Comparison of ENCODE assay signal across 16 cellular contexts in genomic region chr19:54328781-54329180, GRCh38. TPM values are rescaled to one million over a fixed set of nuclear protein-coding genes. Genes with fewer than 3 reads are reported as not detected.
"Had no signal": no experiment of that assay in that cellular context is flagged by ENCODE, and none has a peak within 500 bp of the region (broad histone marks: within the 10 kb centered on the region; RNA-seq: fewer than 3 reads in every experiment).

No MANE protein-coding gene starts in this region.

RNA-seq across cellular contexts. Expression of gene LILRA4, which starts 10.2 kb away (rescaled TPM):
- total RNA-seq: activated CD4-positive, alpha-beta memory T cell treated with anti-CD3 and anti-CD28 coated beads, Interleukin-2, amount 10 ng/mL, durations not matched to agents 7 days and 5 days; activated CD4-positive, alpha-beta T cell treated with anti-CD3 and anti-CD28 coated beads for 36 hours; activated CD4-positive, alpha-beta T cell treated with anti-CD3 and anti-CD28 coated beads, Interleukin-2, amount 10 ng/mL, durations not matched to agents 7 days and 5 days; activated CD8-positive, alpha-beta memory T cell treated with anti-CD3 and anti-CD28 coated beads for 36 hours; activated naive CD4-positive, alpha-beta T cell treated with anti-CD3 and anti-CD28 coated beads for 36 hours; activated T-cell treated with anti-CD3 and anti-CD28 coated beads, Interleukin-2, amount 50 U/mL, for 4 hours; activated T-cell treated with anti-CD3 and anti-CD28 coated beads, Interleukin-2, amount 50 U/mL, for 72 hours; activated T-helper 1 cell treated with anti-CD3 and anti-CD28 coated beads, Interleukin-12 subunit alpha, Interleukin-12 subunit beta, Interleukin-2, Interleukin-4 antibody, amounts not matched to agents 30 ng/mL and 10 ng/mL and 1 ng/mL, durations not matched to agents 14 hours and 24 hours and 36 hours; activated T-helper 17 cell treated with anti-CD3 and anti-CD28 coated beads, Interleukin-2, amount 50 U/mL, for 72 hours; aorta; astrocyte; body of pancreas; cardiac septum had no signal
- polyA plus RNA-seq: adrenal gland, aorta had no signal

RNA-seq across cellular contexts. Expression of gene LILRA5, which starts 15.8 kb away (rescaled TPM):
- total RNA-seq: activated CD4-positive, alpha-beta memory T cell treated with anti-CD3 and anti-CD28 coated beads, Interleukin-2, amount 10 ng/mL, durations not matched to agents 7 days and 5 days; activated CD4-positive, alpha-beta T cell treated with anti-CD3 and anti-CD28 coated beads for 36 hours; activated CD4-positive, alpha-beta T cell treated with anti-CD3 and anti-CD28 coated beads, Interleukin-2, amount 10 ng/mL, durations not matched to agents 7 days and 5 days; activated CD8-positive, alpha-beta memory T cell treated with anti-CD3 and anti-CD28 coated beads for 36 hours; activated naive CD4-positive, alpha-beta T cell treated with anti-CD3 and anti-CD28 coated beads for 36 hours; activated naive CD8-positive, alpha-beta T cell treated with anti-CD3 and anti-CD28 coated beads for 36 hours; activated T-cell treated with anti-CD3 and anti-CD28 coated beads, Interleukin-2, amount 50 U/mL, for 4 hours; activated T-cell treated with anti-CD3 and anti-CD28 coated beads, Interleukin-2, amount 50 U/mL, for 72 hours; activated T-helper 1 cell treated with anti-CD3 and anti-CD28 coated beads, Interleukin-12 subunit alpha, Interleukin-12 subunit beta, Interleukin-2, Interleukin-4 antibody, amounts not matched to agents 30 ng/mL and 10 ng/mL and 1 ng/mL, durations not matched to agents 14 hours and 24 hours and 36 hours; activated T-helper 17 cell treated with anti-CD3 and anti-CD28 coated beads, Interleukin-2, amount 50 U/mL, for 72 hours; astrocyte; cerebellum had no signal

RNA-seq across cellular contexts. Expression of gene LAIR1, which starts 36.0 kb away (rescaled TPM):
- total RNA-seq: astrocyte had no signal

RNA-seq across cellular contexts. Expression of gene LILRB2, which starts 47.9 kb away (rescaled TPM):
- total RNA-seq: activated CD4-positive, alpha-beta memory T cell treated with anti-CD3 and anti-CD28 coated beads, Interleukin-2, amount 10 ng/mL, durations not matched to agents 7 days and 5 days; activated CD4-positive, alpha-beta T cell treated with anti-CD3 and anti-CD28 coated beads for 36 hours; activated CD4-positive, alpha-beta T cell treated with anti-CD3 and anti-CD28 coated beads, Interleukin-2, amount 10 ng/mL, durations not matched to agents 7 days and 5 days; activated CD8-positive, alpha-beta memory T cell treated with anti-CD3 and anti-CD28 coated beads for 36 hours; activated naive CD4-positive, alpha-beta T cell treated with anti-CD3 and anti-CD28 coated beads for 36 hours; activated naive CD8-positive, alpha-beta T cell treated with anti-CD3 and anti-CD28 coated beads for 36 hours; activated T-cell treated with anti-CD3 and anti-CD28 coated beads, Interleukin-2, amount 50 U/mL, for 4 hours; activated T-cell treated with anti-CD3 and anti-CD28 coated beads, Interleukin-2, amount 50 U/mL, for 72 hours; activated T-helper 1 cell treated with anti-CD3 and anti-CD28 coated beads, Interleukin-12 subunit alpha, Interleukin-12 subunit beta, Interleukin-2, Interleukin-4 antibody, amounts not matched to agents 30 ng/mL and 10 ng/mL and 1 ng/mL, durations not matched to agents 14 hours and 24 hours and 36 hours; activated T-helper 17 cell treated with anti-CD3 and anti-CD28 coated beads, Interleukin-2, amount 50 U/mL, for 72 hours; astrocyte had no signal
